ENCODE assay signal across 1 cellular context in the genomic region with DNA sequence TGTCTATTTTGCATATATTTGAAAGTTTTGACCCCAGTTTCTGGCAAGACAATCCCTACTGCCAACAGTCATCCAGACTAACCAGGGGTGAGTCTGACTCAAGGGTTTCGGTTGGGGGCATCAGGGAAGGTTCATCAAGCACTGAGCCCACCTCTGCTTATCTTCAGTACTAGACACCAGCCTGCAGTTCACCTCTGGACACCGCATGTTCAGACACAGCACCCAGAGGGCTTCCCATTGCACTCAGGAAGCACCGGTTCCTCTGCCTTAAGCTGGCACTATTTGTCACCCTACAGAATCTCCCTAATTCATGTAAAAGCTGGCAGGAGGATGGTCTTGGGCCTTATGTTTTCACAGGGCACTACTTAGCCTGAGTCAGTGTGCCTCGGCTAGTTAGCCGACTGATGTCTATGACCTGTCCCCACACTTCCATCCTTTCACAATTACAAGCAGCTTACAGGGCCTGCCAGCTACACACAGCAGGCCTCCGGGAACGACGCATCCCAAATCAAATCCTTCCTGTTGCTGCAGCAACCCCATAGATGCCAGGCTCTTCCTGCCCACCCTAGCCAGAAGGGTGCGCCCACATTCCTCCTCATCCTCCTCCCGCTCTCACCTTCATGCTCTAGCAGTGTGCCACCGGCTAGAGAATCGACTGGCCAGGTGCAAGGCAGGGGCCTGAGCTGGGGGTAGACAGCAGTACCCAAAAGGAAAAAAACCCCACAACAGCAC.
TF ChIP-seq lines count a peak whose summit lies in the region.

No MANE protein-coding gene starts in this region.

TF ChIP-seq in HCT116, 20 proteins besides CTCF, POLR2A, EP300 and RAD21 (continued from another document):
- TF ChIP-seq POLR2AphosphoS5 (IDR thresholded peaks at IDR 0.05; ENCODE audit: low read depth, low read length) (no peak), ZNF274 (IDR thresholded peaks at IDR 0.05; ENCODE audit: low read depth, low read length) (no peak), ELF1 (IDR thresholded peaks at IDR 0.05; ENCODE audit: borderline replicate concordance, low read depth) (no peak), JUND (IDR thresholded peaks at IDR 0.05) (no peak), ZFX (IDR thresholded peaks at IDR 0.05) (no peak), FOSL1 (IDR thresholded peaks at IDR 0.05; ENCODE audit: low read depth) (no peak), TCF7L2 (IDR thresholded peaks at IDR 0.05; ENCODE audit: borderline replicate concordance, extremely low read depth, insufficient read depth, insufficient read length) (no peak), SIN3A (IDR thresholded peaks at IDR 0.05; ENCODE audit: low read depth) (no peak)
- TF ChIP-seq, protein P1, sequence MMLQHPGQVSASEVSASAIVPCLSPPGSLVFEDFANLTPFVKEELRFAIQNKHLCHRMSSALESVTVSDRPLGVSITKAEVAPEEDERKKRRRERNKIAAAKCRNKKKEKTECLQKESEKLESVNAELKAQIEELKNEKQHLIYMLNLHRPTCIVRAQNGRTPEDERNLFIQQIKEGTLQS (IDR thresholded peaks at IDR 0.05) = no peak
